10 cellular contexts compared by ENCODE assay signal in the genomic region with DNA sequence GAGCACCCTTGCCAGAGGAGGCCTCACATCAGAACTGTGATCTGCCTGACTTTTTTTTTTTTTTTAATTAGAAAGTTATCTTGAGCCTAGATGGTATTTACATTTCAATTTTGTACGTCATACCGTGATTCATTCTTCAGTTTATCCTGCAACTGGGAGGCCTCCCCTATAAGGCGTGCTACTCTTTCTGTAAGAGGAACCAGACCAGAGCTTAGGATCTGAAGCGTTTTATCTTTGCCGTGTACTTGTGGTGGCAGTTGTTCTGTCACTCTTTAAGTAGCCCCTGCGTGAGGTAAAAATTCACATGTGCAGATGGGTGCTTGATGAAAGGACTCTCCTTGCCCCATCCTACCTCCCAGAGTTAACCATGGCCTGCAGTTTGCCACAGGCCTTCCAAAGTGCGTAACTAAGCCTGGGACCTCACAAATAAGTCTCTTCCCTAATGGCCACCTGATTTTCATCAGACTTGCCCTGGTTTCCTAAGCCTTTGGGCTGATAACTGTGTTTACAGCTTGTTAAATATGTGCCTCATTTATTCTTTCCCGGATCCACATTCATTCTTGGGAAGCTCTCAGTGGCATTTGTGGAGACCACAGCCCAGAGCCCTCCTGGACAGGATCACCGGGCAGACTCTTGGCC.
A peak's percentile ranks its signal among the peaks of the same experiment; 100 is the strongest.
DNase-seq lines count a peak whose midpoint lies in the region; ATAC-seq and TF ChIP-seq lines count a peak whose summit lies in the region.
"Had no signal": no experiment of that assay in that cellular context is flagged by ENCODE, and none has a peak within 500 bp of the region (broad histone marks: within the 10 kb centered on the region; RNA-seq: fewer than 3 reads in every experiment).

No MANE protein-coding gene starts in this region.

- 0 out of 2 replicates have a peak, but pooled peaks cover 9% of the 10 kb centered on the region for H3K79me2 ChIP-seq in GM23248 (ENCODE audit: insufficient read depth)
- no peaks in the 10 kb centered on the region for H3K79me2 ChIP-seq in fibroblast of lung (ENCODE audit: control insufficient read depth, insufficient read depth, low read length)

- H3K36me3 ChIP-seq in GM23248 (ENCODE audit: low read depth), result peaks cover 11% of the 10 kb centered on the region; the same call in 1 of the 2 replicates
- peaks cover 50% of the 10 kb centered on the region for H3K36me3 ChIP-seq in SJSA1
- peaks cover 11% of the 10 kb centered on the region for H3K36me3 ChIP-seq in fibroblast of lung (ENCODE audit: control insufficient read depth, insufficient read depth, low read length)
- no peaks in the 10 kb centered on the region for H3K36me3 ChIP-seq in WERI-Rb-1

- H3K4me1 ChIP-seq in GM23248 (ENCODE audit: insufficient read depth) (peaks cover 55% of the 10 kb centered on the region), SJSA1 (replicated peaks) (peaks cover 63% of the 10 kb centered on the region), fibroblast of lung (ENCODE audit: control insufficient read depth, extremely low read depth, insufficient read depth, low read length) (peaks cover 40% of the 10 kb centered on the region)

- H3K4me3 ChIP-seq in GM23248 (peak overlapping the region; percentile 53), SJSA1 (no peak overlapping the region), fibroblast of lung (replicated peaks in 1 of 4; ENCODE audit: control extremely low read depth in 1 of 4, insufficient read depth in 1 of 4, low read depth in 3 of 4, low read length in 4 of 4) (no peak overlapping the region), WERI-Rb-1 (ENCODE audit: low read depth, low read length) (no peak overlapping the region)

- in situ Hi-C loops in GM23248 (cut with MboI), result no loop called here

- H4K20me1 ChIP-seq in GM23248 (ENCODE audit: insufficient read depth), result no peaks in the 10 kb centered on the region
- H4K20me1 ChIP-seq in fibroblast of lung (ENCODE audit: control insufficient read depth, extremely low read depth, insufficient read depth, low read length), result no peaks in the 10 kb centered on the region

- peaks cover 56% of the 10 kb centered on the region for H3F3A ChIP-seq in GM23248 (ENCODE audit: insufficient read depth)

- WGBS in GM23248 (ENCODE audit: low coverage in 1 of 2, low lambda C conversion rate in 2 of 2, missing lambda C conversion rate in 2 of 2), 2 experiments, result 39 to 44% methylated on average over 9 of the region's 9 CpGs

- 0 out of 2 replicates have a peak overlapping the region, but pooled peaks have one; percentile 6 for H2AFZ ChIP-seq in GM23248
- no peak overlapping the region for H2AFZ ChIP-seq in fibroblast of lung (ENCODE audit: low read length)

- DNase-seq in GM23248 (peak; percentile 87), SJSA1 (ENCODE audit: low read depth in 1 of 2, low spot score in 2 of 2) (peak; percentile 85 to 98), fibroblast of lung (ENCODE audit: low read depth in 2 of 2) (peak; percentile 94 to 97), renal cortical epithelial cell (ENCODE audit: low read depth) (peak; percentile 45), WERI-Rb-1 (no peak)
- DNase-seq in activated CD4-positive, alpha-beta T cell treated with anti-CD3 and anti-CD28 coated beads, Interleukin-2, amount 50 U/mL, for 48 hours, result no peak
- DNase-seq in activated naive CD4-positive, alpha-beta T cell treated with Interleukin-2 at 50 U/mL for 16 hours, result no peak
- DNase-seq: activated naive CD4-positive, alpha-beta T cell treated with anti-CD3 and anti-CD28 coated beads, Interleukin-2, amount 10 ng/mL, durations not matched to agents 7 days and 5 days; glutamatergic neuron had no signal

- H3K9me2 ChIP-seq in GM23248 (ENCODE audit: insufficient read depth), result no peaks in the 10 kb centered on the region

- TF ChIP-seq CTCF in fibroblast of lung (conservative IDR thresholded peaks at IDR 0.05 in 1 of 2, IDR thresholded peaks at IDR 0.05 in 1 of 2; ENCODE audit: low read depth in 1 of 2, low read length in 2 of 2), result no peak
- TF ChIP-seq CTCF in WERI-Rb-1 (IDR thresholded peaks at IDR 0.05; ENCODE audit: low read depth, low read length), result no peak

- H3K4me2 ChIP-seq in GM23248 (ENCODE audit: unreplicated experiment) (peak overlapping the region; percentile 50), fibroblast of lung (ENCODE audit: extremely low read depth, insufficient read depth, low read length) (peak overlapping the region; percentile 65)

- H3K27ac ChIP-seq in GM23248, result peak overlapping the region; percentile 96
- peak overlapping the region; percentile 100 for H3K27ac ChIP-seq in SJSA1
- peak overlapping the region; percentile 98 for H3K27ac ChIP-seq in fibroblast of lung (ENCODE audit: insufficient read depth, low read length)
- H3K27ac ChIP-seq in WERI-Rb-1, result no peak overlapping the region

- no peaks in the 10 kb centered on the region for H3K27me3 ChIP-seq in GM23248 (replicated peaks; ENCODE audit: insufficient read depth)
- no peaks in the 10 kb centered on the region for H3K27me3 ChIP-seq in SJSA1 (replicated peaks)
- no peaks in the 10 kb centered on the region for H3K27me3 ChIP-seq in fibroblast of lung (ENCODE audit: control insufficient read depth, insufficient read depth, low read length)
- no peaks in the 10 kb centered on the region for H3K27me3 ChIP-seq in WERI-Rb-1 (ENCODE audit: insufficient read depth, low read depth, severe bottlenecking)

- no peak for ATAC-seq in GM21447 (IDR thresholded peaks at IDR 0.05; ENCODE audit: unreplicated experiment)

- H3K9me3 ChIP-seq in GM23248 (ENCODE audit: low read depth) (no peaks in the 10 kb centered on the region), SJSA1 (replicated peaks) (no peaks in the 10 kb centered on the region), fibroblast of lung (ENCODE audit: control insufficient read depth, insufficient read depth, low read depth, low read length) (no peaks in the 10 kb centered on the region), WERI-Rb-1 (ENCODE audit: severe bottlenecking) (no peaks in the 10 kb centered on the region)

- H3K9ac ChIP-seq in GM23248, result peak overlapping the region; percentile 81
- no peak overlapping the region for H3K9ac ChIP-seq in fibroblast of lung (ENCODE audit: insufficient read depth, low read length)

Comparison
In these comparisons a context has a peak if more than half of its experiments do, and no peak if none do; other contexts are left out.
1. DNase-seq: peak in GM23248 (single experiment), SJSA1 (2 of 2), fibroblast of lung (2 of 2) and renal cortical epithelial cell (single experiment); none in activated CD4-positive, alpha-beta T cell treated with anti-CD3 and anti-CD28 coated beads, Interleukin-2, amount 50 U/mL, for 48 hours (0 of 2), activated naive CD4-positive, alpha-beta T cell treated with Interleukin-2 at 50 U/mL for 16 hours (single experiment) and WERI-Rb-1 (single experiment).